Comparison of ENCODE assay signal across 18 cellular contexts in the genomic region with DNA sequence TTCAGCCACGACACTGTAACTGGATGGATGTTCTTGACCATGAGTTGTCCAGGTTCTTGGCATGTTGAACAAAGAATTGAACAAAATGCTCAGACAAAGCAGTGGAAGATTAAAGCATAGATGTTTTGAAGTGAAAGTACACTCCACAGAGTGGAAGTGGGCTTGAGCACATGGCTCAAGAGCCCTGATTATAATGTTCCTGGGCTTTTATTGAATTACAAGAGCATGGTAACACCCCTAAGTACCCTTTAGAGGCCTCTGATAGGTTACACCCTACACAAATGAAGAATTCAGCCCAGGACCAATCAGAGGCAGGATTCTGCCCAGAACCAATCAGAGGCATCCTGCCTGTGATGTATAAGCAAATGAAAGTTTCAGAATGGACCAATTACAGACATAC. TPM values are rescaled to one million over a fixed set of nuclear protein-coding genes. Genes with fewer than 3 reads are reported as not detected.
DNase-seq lines count a peak whose midpoint lies in the region; ATAC-seq and TF ChIP-seq lines count a peak whose summit lies in the region.
"Had no signal": no experiment of that assay in that cellular context is flagged by ENCODE, and none has a peak within 500 bp of the region (broad histone marks: within the 10 kb centered on the region; RNA-seq: fewer than 3 reads in every experiment).

No MANE protein-coding gene starts in this region.

- H3K4me2 ChIP-seq in hepatocyte, result no peak overlapping the region
- H3K4me2 ChIP-seq: BLaER1 treated with 17β-estradiol and CSF1 and Interleukin-3, amounts not matched to agents 10 nM and 100 nM; GM23338 had no signal

- H3K4me1 ChIP-seq in esophagus muscularis mucosa, result peaks cover 0 to 4% (median 0%) of the 10 kb centered on the region in 4 donors
- peaks cover 20% of the 10 kb centered on the region for H3K4me1 ChIP-seq in hepatocyte (ENCODE audit: insufficient read depth)
- H3K4me1 ChIP-seq in upper lobe of right lung, result peaks cover 4% of the 10 kb centered on the region
- H3K4me1 ChIP-seq: BLaER1 treated with 17β-estradiol and CSF1 and Interleukin-3, amounts not matched to agents 10 nM and 100 nM; Peyer's patch had no signal

- TF ChIP-seq CTCF in esophagus muscularis mucosa (IDR thresholded peaks at IDR 0.05) (no peak), hepatocyte (IDR thresholded peaks at IDR 0.05; ENCODE audit: poor library complexity) (no peak), upper lobe of right lung (IDR thresholded peaks at IDR 0.05) (no peak)

- peak overlapping the region in 3 of 4 donors; percentile 11 to 33 (median 28) for H3K27ac ChIP-seq in esophagus muscularis mucosa (replicated peaks in 1 of 4)
- peak overlapping the region; percentile 77 for H3K27ac ChIP-seq in hepatocyte
- H3K27ac ChIP-seq in skin epidermis, result peak overlapping the region in 14 of 21 experiments; percentile 7 to 76 (median 50)
- H3K27ac ChIP-seq in upper lobe of right lung, result peak overlapping the region; percentile 14
- H3K27ac ChIP-seq: BLaER1 treated with 17β-estradiol and CSF1 and Interleukin-3, amounts not matched to agents 10 nM and 100 nM; Peyer's patch had no signal

- H3K79me2 ChIP-seq in hepatocyte, result no peaks in the 10 kb centered on the region

- H3K27me3 ChIP-seq in esophagus muscularis mucosa, result no peaks in the 10 kb centered on the region
- H3K27me3 ChIP-seq in hepatocyte, result no peaks in the 10 kb centered on the region
- H3K27me3 ChIP-seq in upper lobe of right lung, result no peaks in the 10 kb centered on the region
- H3K27me3 ChIP-seq: BLaER1 treated with 17β-estradiol and CSF1 and Interleukin-3, amounts not matched to agents 10 nM and 100 nM; Peyer's patch had no signal

- peaks cover 0 to 8% (median 0%) of the 10 kb centered on the region in 4 donors for H3K9me3 ChIP-seq in esophagus muscularis mucosa
- peaks cover 6% of the 10 kb centered on the region for H3K9me3 ChIP-seq in hepatocyte (ENCODE audit: low read depth)
- H3K9me3 ChIP-seq in upper lobe of right lung, result no peaks in the 10 kb centered on the region
- H3K9me3 ChIP-seq: Peyer's patch had no signal

- no peak for DNase-seq in esophagus muscularis mucosa (ENCODE audit: extremely low spot score)
- DNase-seq in hepatocyte (ENCODE audit: low spot score), result no peak
- no peak for DNase-seq in upper lobe of right lung
- DNase-seq in HT-29 (ENCODE audit: low spot score), result no peak
- no peak for DNase-seq in NCI-H1417 treated with DMSO at 0.1 percent for 48 hours (lab: John Stamatoyannopoulos, UW)
- no peak for DNase-seq in kidney tubule cell (ENCODE audit: low spot score)
- DNase-seq: Calu3; CD8-positive, alpha-beta T cell; NCI-H1105; NCI-H1694; NCI-H2081 treated with DMSO at 0.1 percent for 48 hours; Peyer's patch had no signal

- no peaks in the 10 kb centered on the region for H4K20me1 ChIP-seq in hepatocyte (ENCODE audit: insufficient read depth, poor library complexity, severe bottlenecking)
- H4K20me1 ChIP-seq: BLaER1 treated with 17β-estradiol and CSF1 and Interleukin-3, amounts not matched to agents 10 nM and 100 nM had no signal

- no peak for ATAC-seq in upper lobe of right lung
- ATAC-seq: CD8-positive, alpha-beta T cell; GM23338; HCT116; K562 had no signal

- no peaks in the 10 kb centered on the region for H3K9me2 ChIP-seq in hepatocyte (replicated peaks; ENCODE audit: insufficient read depth)

- TF ChIP-seq POLR2A in esophagus muscularis mucosa (IDR thresholded peaks at IDR 0.05; ENCODE audit: low read depth), result no peak

- no peak overlapping the region for H2AFZ ChIP-seq in hepatocyte
- H2AFZ ChIP-seq: GM23338 had no signal

- H3K4me3 ChIP-seq in esophagus muscularis mucosa, result no peak overlapping the region
- H3K4me3 ChIP-seq in hepatocyte, result no peak overlapping the region
- H3K4me3 ChIP-seq in skin epidermis, result no peak overlapping the region
- H3K4me3 ChIP-seq in upper lobe of right lung, result no peak overlapping the region
- H3K4me3 ChIP-seq: BLaER1 treated with 17β-estradiol and CSF1 and Interleukin-3, amounts not matched to agents 10 nM and 100 nM; GM23338; K562; Peyer's patch had no signal

- intact Hi-C loops in esophagus muscularis mucosa (cut with DNase I) (no loop called here), upper lobe of right lung (cut with DNase I) (no loop called here)

- H3K36me3 ChIP-seq in esophagus muscularis mucosa (peaks cover 0 to 39% (median 8%) of the 10 kb centered on the region in 4 donors), hepatocyte (replicated peaks; ENCODE audit: insufficient read depth, low read depth) (no peaks in the 10 kb centered on the region), upper lobe of right lung (peaks cover 28% of the 10 kb centered on the region)
- H3K36me3 ChIP-seq: Peyer's patch had no signal

- TF ChIP-seq EP300 in esophagus muscularis mucosa (IDR thresholded peaks at IDR 0.05), result no peak

- WGBS in esophagus muscularis mucosa, result 92% methylated on average over 1 of the region's 1 CpG
- WGBS in hepatocyte (ENCODE audit: low lambda C conversion rate, missing lambda C conversion rate), result 94% methylated on average over 1 of the region's 1 CpG

RNA-seq across cellular contexts. Expression of a gene that starts 33.5 kb away (rescaled TPM):
- 1 to 10 TPM in 3 of 4 donors, not detected in 1; 1.8 to 8.4 (median 3.4) TPM for total RNA-seq in esophagus muscularis mucosa
- 0.10 and 0.24 TPM in 2 replicates for total RNA-seq in hepatocyte
- polyA plus RNA-seq in hepatocyte, result not detected in 2 replicates
- 0.87 TPM for total RNA-seq in upper lobe of right lung
- total RNA-seq in HT-29 (2014; rRNA removed; shearing (Covaris generic)), result not detected in 2 replicates
- total RNA-seq: Calu3; CD8-positive, alpha-beta T cell; GM23338; K562; NCI-H460 had no signal
- polyA plus RNA-seq: GM23338, K562 had no signal

Comparison
In these comparisons a context has a peak if more than half of its experiments do, and no peak if none do; other contexts are left out.
1. H3K27ac ChIP-seq: peak in every context shown above with its lines; median percentile 77 in hepatocyte; 50 in skin epidermis; 28 in esophagus muscularis mucosa; 14 in upper lobe of right lung.